17 cellular contexts compared by ENCODE assay signal in genomic region chr12:95545303-95545702, GRCh38. TPM values are rescaled to one million over a fixed set of nuclear protein-coding genes. Genes with fewer than 3 reads are reported as not detected.
DNase-seq lines count a peak whose midpoint lies in the region; TF ChIP-seq lines count a peak whose summit lies in the region.
"Had no signal": no experiment of that assay in that cellular context is flagged by ENCODE, and none has a peak within 500 bp of the region (broad histone marks: within the 10 kb centered on the region; RNA-seq: fewer than 3 reads in every experiment).

No MANE protein-coding gene starts in this region.

- H3K4me3 ChIP-seq in A673 (ENCODE audit: low read depth, low read length, poor library complexity, severe bottlenecking) (peak overlapping the region; percentile 9), HUES48 (ENCODE audit: low read depth, low read length) (peak overlapping the region; percentile 74), ectodermal cell (ENCODE audit: insufficient read depth, low read depth, low read length) (peak overlapping the region; percentile 56), iPS-18c (ENCODE audit: insufficient read depth, low read depth, low read length) (peak overlapping the region; percentile 28; the same call in 1 of the 2 replicates)
- H3K4me3 ChIP-seq: BLaER1 had no signal

- H3K4me1 ChIP-seq in A673 (ENCODE audit: insufficient read depth, low read length, poor library complexity, severe bottlenecking), result peaks cover 29% of the 10 kb centered on the region
- H3K4me1 ChIP-seq in HUES48 (ENCODE audit: control insufficient read depth, insufficient read depth, low read length), result peaks cover 28% of the 10 kb centered on the region
- peaks cover 12% of the 10 kb centered on the region for H3K4me1 ChIP-seq in ectodermal cell (ENCODE audit: control insufficient read depth, insufficient read depth, low read length)
- H3K4me1 ChIP-seq: BLaER1 had no signal

- no peak for TF ChIP-seq CTCF in A673 (conservative IDR thresholded peaks at IDR 0.05; ENCODE audit: low read depth, low read length)

- intact Hi-C loops in A673 (cut with micrococcal nuclease; ENCODE audit: unreplicated experiment), result no loop called here
- intact Hi-C loops in posterior vena cava (cut with DNase I), result no loop called here

- H3K36me3 ChIP-seq in A673 (ENCODE audit: insufficient read depth, low read length, poor library complexity, severe bottlenecking) (no peaks in the 10 kb centered on the region), HUES48 (ENCODE audit: control insufficient read depth, insufficient read depth, low read length) (peaks cover 7% of the 10 kb centered on the region; the same call in 1 of the 2 replicates), ectodermal cell (ENCODE audit: control insufficient read depth, insufficient read depth, low read length) (no peaks in the 10 kb centered on the region)
- H3K36me3 ChIP-seq: BLaER1 had no signal

- DNase-seq in A673 (ENCODE audit: low spot score) (no peak), SIG-M5 (lab: John Stamatoyannopoulos, UW) (no peak), NCI-H510A (lab: John Stamatoyannopoulos, UW) (no peak), posterior vena cava (ENCODE audit: low spot score) (no peak)
- no peak for DNase-seq in activated T-cell treated with anti-CD3 and anti-CD28 coated beads, Interleukin-2, amount 50 U/mL, for 48 hours
- DNase-seq: CD8-positive, alpha-beta T cell; Karpas-422; NCI-H1694 treated with DMSO at 0.1 percent for 48 hours; NK-92 treated with Interleukin-12 subunit alpha and Interleukin-12 subunit beta, amount 100 ng/mL, for 24 hours; OCI-M1; SHP77 treated with DMSO at 0.1 percent for 48 hours had no signal

- no TSS peak for BruUV-seq in A673 (replicated peaks; lab: Mats Ljungman, UMichigan)

- WGBS in ectodermal cell, 2 experiments, result 12 to 19% methylated on average over 3 of the region's 4 CpGs

- H3K27ac ChIP-seq in A673 (ENCODE audit: low read depth, low read length, poor library complexity, severe bottlenecking) (peak overlapping the region; percentile 45), HUES48 (ENCODE audit: low read depth, low read length) (peak overlapping the region; percentile 98), ectodermal cell (ENCODE audit: insufficient read depth, low read depth, low read length, poor library complexity, severe bottlenecking) (no peak overlapping the region)
- H3K27ac ChIP-seq: 22Rv1, BLaER1 had no signal

- 0 out of 2 replicates have a peak overlapping the region, but pooled peaks have one; percentile 85 for H3K9ac ChIP-seq in HUES48 (ENCODE audit: low read depth, low read length)
- H3K9ac ChIP-seq: BLaER1 had no signal

- CTCF ChIA-PET in A673 (lab: Charles Lee), result no interaction called here

- POLR2A ChIA-PET in A673 (lab: Charles Lee; ENCODE audit: low non-redundant PET), result no interaction called here

- H3K27me3 ChIP-seq in A673 (replicated peaks; ENCODE audit: insufficient read depth, low read depth, low read length, poor library complexity), result no peaks in the 10 kb centered on the region
- no peaks in the 10 kb centered on the region for H3K27me3 ChIP-seq in HUES48 (ENCODE audit: control insufficient read depth, insufficient read depth, low read length)
- H3K27me3 ChIP-seq in ectodermal cell (ENCODE audit: control insufficient read depth, insufficient read depth, low read length, poor library complexity, severe bottlenecking), result no peaks in the 10 kb centered on the region
- H3K27me3 ChIP-seq: BLaER1 had no signal

- peaks cover 5% of the 10 kb centered on the region for H3K9me3 ChIP-seq in A673 (ENCODE audit: low read depth, low read length, poor library complexity, severe bottlenecking)
- H3K9me3 ChIP-seq in HUES48 (ENCODE audit: control insufficient read depth, insufficient read depth, low read length), result no peaks in the 10 kb centered on the region
- H3K9me3 ChIP-seq in ectodermal cell (ENCODE audit: control insufficient read depth, low read length), result no peaks in the 10 kb centered on the region
- H3K9me3 ChIP-seq in iPS-18c (ENCODE audit: control insufficient read depth, insufficient read depth, low read length), result peaks cover 2% of the 10 kb centered on the region

RNA-seq across cellular contexts. Expression of gene USP44, which starts 6.0 kb away (rescaled TPM):
- total RNA-seq in A673 (2021), result 6.9 and 7.1 TPM in 2 replicates
- 46.0 TPM for polyA plus RNA-seq in ectodermal cell (2013, experiment 1 of 4)
- 43.1 TPM for polyA plus RNA-seq in ectodermal cell (2013, experiment 2 of 4)
- 35.6 TPM for polyA plus RNA-seq in ectodermal cell (2013, experiment 3 of 4)
- polyA plus RNA-seq in ectodermal cell (2013, experiment 4 of 4), result 40.3 TPM
- 1 to 10 TPM; 1.3 to 1.8 TPM for total RNA-seq in posterior vena cava
- total RNA-seq: RPMI7951 had no signal

Comparison
In these comparisons a context has a peak if more than half of its experiments do, and no peak if none do; other contexts are left out.
1. H3K4me3 ChIP-seq: peak in every context shown above with its lines; median percentile 74 in HUES48; 56 in ectodermal cell; 28 in iPS-18c; 9 in A673.